8 cellular contexts compared by ENCODE assay signal in genomic region chr17:66441012-66441703, GRCh38.
DNase-seq lines count a peak whose midpoint lies in the region; ATAC-seq, FAIRE-seq and TF ChIP-seq lines count a peak whose summit lies in the region.

No MANE protein-coding gene starts in this region.

- H3K27ac Mint-ChIP-seq in CD4-positive, alpha-beta T cell: peak overlapping the region; percentile 73
- H3K27ac Mint-ChIP-seq in activated CD8-positive, alpha-beta T cell treated with anti-CD3 and anti-CD28 coated beads, Interleukin-2, amount 10 ng/mL, durations not matched to agents 7 days and 5 days: peak overlapping the region; percentile 79
- H3K27ac Mint-ChIP-seq in mesothelial cell of epicardium: no peak overlapping the region

- DNase-seq in CD4-positive, alpha-beta T cell: no peak
- no peak for DNase-seq in activated CD8-positive, alpha-beta T cell treated with anti-CD3 and anti-CD28 coated beads, Interleukin-2, amount 10 ng/mL, durations not matched to agents 7 days and 5 days
- DNase-seq in mesothelial cell of epicardium (ENCODE audit: low spot score in 2 of 2, unreplicated experiment in 2 of 2) (no peak), H54 (ENCODE audit: insufficient read length, low spot score) (no peak), HAP-1 (ENCODE audit: low spot score in 2 of 2) (no peak)

- no peaks in the 10 kb centered on the region for H3K9me3 Mint-ChIP-seq in CD4-positive, alpha-beta T cell
- no peaks in the 10 kb centered on the region for H3K9me3 Mint-ChIP-seq in activated CD8-positive, alpha-beta T cell treated with anti-CD3 and anti-CD28 coated beads, Interleukin-2, amount 10 ng/mL, durations not matched to agents 7 days and 5 days (ENCODE audit: insufficient read depth)
- H3K9me3 Mint-ChIP-seq in mesothelial cell of epicardium: no peaks in the 10 kb centered on the region

- peaks cover 33% of the 10 kb centered on the region for H3K36me3 Mint-ChIP-seq in CD4-positive, alpha-beta T cell (ENCODE audit: low read depth)
- H3K36me3 Mint-ChIP-seq in activated CD8-positive, alpha-beta T cell treated with anti-CD3 and anti-CD28 coated beads, Interleukin-2, amount 10 ng/mL, durations not matched to agents 7 days and 5 days (ENCODE audit: low read depth): peaks cover 59% of the 10 kb centered on the region
- no peaks in the 10 kb centered on the region for H3K36me3 Mint-ChIP-seq in mesothelial cell of epicardium

- WGBS in gastroesophageal sphincter (ENCODE audit: low coverage in 1 of 2), 2 donors: 47 to 63% methylated on average over 4 to 11 of the region's 17 CpGs

- no peak for TF ChIP-seq CTCF in CD4-positive, alpha-beta T cell (IDR thresholded peaks at IDR 0.05)
- no peak for TF ChIP-seq CTCF in mesothelial cell of epicardium (IDR thresholded peaks at IDR 0.05; ENCODE audit: unreplicated experiment)
- no peak for TF ChIP-seq CTCF in gastroesophageal sphincter (IDR thresholded peaks at IDR 0.05)

- TF ChIP-seq EP300 in gastroesophageal sphincter (IDR thresholded peaks at IDR 0.05): no peak

- no peaks in the 10 kb centered on the region for H3K9me3 ChIP-seq in CD4-positive, alpha-beta T cell (ENCODE audit: control insufficient read depth, low read length)
- H3K9me3 ChIP-seq in gastroesophageal sphincter: no peaks in the 10 kb centered on the region
- H3K9me3 ChIP-seq in HAP-1: no peaks in the 10 kb centered on the region

- CTCF ChIA-PET in CD4-positive, alpha-beta T cell (lab: Charles Lee): interaction anchor here (1.1 to 1.5 kb wide), 2 partner anchors 8 to 67 kb away, joined by 3 to 4 read pairs; no protein-coding TSS in a partner anchor
- CTCF ChIA-PET in activated CD8-positive, alpha-beta T cell treated with anti-CD3 and anti-CD28 coated beads, Interleukin-2, amount 10 ng/mL, durations not matched to agents 7 days and 5 days (lab: Charles Lee): interaction anchor here (1.5 kb wide), 1 partner anchor 42 kb away, joined by 4 read pairs; no protein-coding TSS in a partner anchor

- ATAC-seq in CD4-positive, alpha-beta T cell (ENCODE audit: poor library complexity): no peak
- ATAC-seq in GM19372 (IDR thresholded peaks at IDR 0.05; ENCODE audit: low read depth, unreplicated experiment) (peak; percentile 81), HG03196 (IDR thresholded peaks at IDR 0.05; ENCODE audit: unreplicated experiment) (peak; percentile 75), gastroesophageal sphincter (no peak)
- ATAC-seq in activated CD8-positive, alpha-beta T cell treated with anti-CD3 and anti-CD28 coated beads, Interleukin-2, amount 10 ng/mL, durations not matched to agents 7 days and 5 days: no peak

- peaks cover 61% of the 10 kb centered on the region for H3K4me1 Mint-ChIP-seq in CD4-positive, alpha-beta T cell (ENCODE audit: low read depth)
- peaks cover 35% of the 10 kb centered on the region for H3K4me1 Mint-ChIP-seq in activated CD8-positive, alpha-beta T cell treated with anti-CD3 and anti-CD28 coated beads, Interleukin-2, amount 10 ng/mL, durations not matched to agents 7 days and 5 days (ENCODE audit: low read depth)
- H3K4me1 Mint-ChIP-seq in mesothelial cell of epicardium: no peaks in the 10 kb centered on the region

- POLR2A ChIA-PET in CD4-positive, alpha-beta T cell (lab: Charles Lee): interaction anchor here (0.6 to 1.4 kb wide), 2 partner anchors 9 to 196 kb away, joined by 3 read pairs; no protein-coding TSS in a partner anchor
- POLR2A ChIA-PET in activated CD8-positive, alpha-beta T cell treated with anti-CD3 and anti-CD28 coated beads, Interleukin-2, amount 10 ng/mL, durations not matched to agents 7 days and 5 days (lab: Charles Lee): interaction anchor here (0.6 to 1.1 kb wide), 2 partner anchors 14 to 18 kb away, joined by 3 read pairs; no protein-coding TSS in a partner anchor

- H3K4me1 ChIP-seq in gastroesophageal sphincter: peaks cover 0 to 38% (median 3%) of the 10 kb centered on the region in 3 donors
- H3K4me1 ChIP-seq in HAP-1: no peaks in the 10 kb centered on the region

- peak overlapping the region in 1 of 2 donors; percentile 27 for H3K4me3 ChIP-seq in gastroesophageal sphincter
- H3K4me3 ChIP-seq in HAP-1: no peak overlapping the region

- H3K27me3 Mint-ChIP-seq in CD4-positive, alpha-beta T cell: no peaks in the 10 kb centered on the region
- no peaks in the 10 kb centered on the region for H3K27me3 Mint-ChIP-seq in activated CD8-positive, alpha-beta T cell treated with anti-CD3 and anti-CD28 coated beads, Interleukin-2, amount 10 ng/mL, durations not matched to agents 7 days and 5 days (ENCODE audit: low read depth)
- H3K27me3 Mint-ChIP-seq in mesothelial cell of epicardium (ENCODE audit: low read depth): no peaks in the 10 kb centered on the region

- TF ChIP-seq POLR2A in gastroesophageal sphincter (IDR thresholded peaks at IDR 0.05) (no peak), H54 (IDR thresholded peaks at IDR 0.05; ENCODE audit: low read depth, low read length) (no peak)

- H3K27ac ChIP-seq in CD4-positive, alpha-beta T cell (ENCODE audit: low read depth, low read length): no peak overlapping the region
- peak overlapping the region in 1 of 4 donors; percentile 30 for H3K27ac ChIP-seq in gastroesophageal sphincter

- H3K36me3 ChIP-seq in gastroesophageal sphincter (no peaks in the 10 kb centered on the region), HAP-1 (replicated peaks) (no peaks in the 10 kb centered on the region)

- no peaks in the 10 kb centered on the region for H3K27me3 ChIP-seq in CD4-positive, alpha-beta T cell (ENCODE audit: control insufficient read depth, insufficient read depth, low read length)
- H3K27me3 ChIP-seq in gastroesophageal sphincter: no peaks in the 10 kb centered on the region
- H3K27me3 ChIP-seq in HAP-1 (ENCODE audit: low read depth): no peaks in the 10 kb centered on the region

- FAIRE-seq in H54 (lab: Jason Lieb, UNC): no peak

- intact Hi-C loops in CD4-positive, alpha-beta T cell (cut with DNase I, micrococcal nuclease): no loop called here

- in situ Hi-C loops in HAP-1 (cut with MboI; ENCODE audit: low sequenced_read_pairs): no loop called here

- peak overlapping the region; percentile 55 for H3K4me3 Mint-ChIP-seq in CD4-positive, alpha-beta T cell
- no peak overlapping the region for H3K4me3 Mint-ChIP-seq in activated CD8-positive, alpha-beta T cell treated with anti-CD3 and anti-CD28 coated beads, Interleukin-2, amount 10 ng/mL, durations not matched to agents 7 days and 5 days
- H3K4me3 Mint-ChIP-seq in mesothelial cell of epicardium: no peak overlapping the region

Comparison
In these comparisons a context has a peak if more than half of its experiments do, and no peak if none do; other contexts are left out.
1. ATAC-seq: peak in GM19372 (single experiment) and HG03196 (single experiment); none in CD4-positive, alpha-beta T cell (single experiment), activated CD8-positive, alpha-beta T cell treated with anti-CD3 and anti-CD28 coated beads, Interleukin-2, amount 10 ng/mL, durations not matched to agents 7 days and 5 days (single experiment) and gastroesophageal sphincter (single experiment).